Comparison of ENCODE assay signal across 12 cellular contexts in the genomic region with DNA sequence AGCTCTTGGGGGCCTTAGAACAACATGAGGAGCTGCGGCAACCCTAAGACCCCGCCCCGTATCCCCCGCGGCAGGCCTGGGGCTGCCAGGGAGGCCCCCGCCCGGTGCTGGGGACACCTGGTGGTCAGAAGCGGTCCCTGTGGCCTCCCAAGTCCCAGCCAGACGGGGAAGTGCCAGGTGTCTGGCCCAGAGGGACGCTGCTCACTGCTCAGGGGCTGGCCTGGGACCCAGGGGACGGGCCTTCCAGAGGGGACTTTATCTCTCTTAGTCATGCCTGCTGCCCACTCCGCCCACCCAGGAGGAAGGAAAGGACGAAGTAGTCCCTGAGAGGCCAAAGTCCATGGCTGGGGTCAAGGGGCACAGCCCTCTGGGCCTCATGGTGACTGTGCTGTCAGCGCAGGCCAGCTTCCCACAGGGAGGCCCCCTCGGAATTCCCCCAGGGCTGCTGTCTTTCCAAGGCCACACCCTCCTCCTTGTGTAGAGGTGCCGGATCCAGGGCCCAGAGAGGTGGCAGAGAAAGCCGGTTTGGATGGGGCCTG. TPM values are rescaled to one million over a fixed set of nuclear protein-coding genes. Genes with fewer than 3 reads are reported as not detected.
A peak's percentile ranks its signal among the peaks of the same experiment; 100 is the strongest.
DNase-seq lines count a peak whose midpoint lies in the region; ATAC-seq and TF ChIP-seq lines count a peak whose summit lies in the region.
"Had no signal": no experiment of that assay in that cellular context is flagged by ENCODE, and none has a peak within 500 bp of the region (broad histone marks: within the 10 kb centered on the region; RNA-seq: fewer than 3 reads in every experiment).

No MANE protein-coding gene starts in this region.

- H3K4me3 ChIP-seq in SK-N-SH (ENCODE audit: low read depth in 2 of 2, low read length in 1 of 2): no peak overlapping the region
- H3K4me3 ChIP-seq in fibroblast of the aortic adventitia (ENCODE audit: low read depth, low read length): no peak overlapping the region
- H3K4me3 ChIP-seq: breast epithelium, suprapubic skin had no signal

- no peak overlapping the region for H2AFZ ChIP-seq in SK-N-SH (ENCODE audit: low read depth)

- H4K20me1 ChIP-seq in SK-N-SH (ENCODE audit: insufficient read depth): no peaks in the 10 kb centered on the region

- peaks cover 4 to 19% of the 10 kb centered on the region in 2 experiments; a peak in 1 of 4 replicates for H3K4me1 ChIP-seq in SK-N-SH (ENCODE audit: control insufficient read depth in 1 of 2, insufficient read depth in 2 of 2, low read depth in 1 of 2, low read length in 1 of 2)
- H3K4me1 ChIP-seq: breast epithelium had no signal

- H3K9me3 ChIP-seq in SK-N-SH: no peaks in the 10 kb centered on the region
- H3K9me3 ChIP-seq: breast epithelium, suprapubic skin had no signal

- no peaks in the 10 kb centered on the region for H3K36me3 ChIP-seq in SK-N-SH (replicated peaks in 1 of 2; ENCODE audit: control insufficient read depth in 1 of 2, insufficient read depth in 2 of 2, low read length in 1 of 2)
- H3K36me3 ChIP-seq: breast epithelium had no signal

- peaks cover 25 to 30% of the 10 kb centered on the region in 2 donors for H3K36me3 Mint-ChIP-seq in stimulated activated naive B cell treated with anti-CD40 and anti-IgM and Interleukin-4, amounts not matched to agents 10 μg/mL and 1 μg/mL and 100 μg/mL, for 72 hours
- H3K36me3 Mint-ChIP-seq in activated T-helper 17 cell treated with anti-CD3 and anti-CD28 coated beads, Interleukin-2, amount 50 U/mL, for 72 hours (ENCODE audit: low read depth): no peaks in the 10 kb centered on the region

- TF ChIP-seq RAD21 in SK-N-SH (IDR thresholded peaks at IDR 0.05; ENCODE audit: low read length): peak; percentile 40

- no peaks in the 10 kb centered on the region for H3K27me3 Mint-ChIP-seq in stimulated activated naive B cell treated with anti-CD40 and anti-IgM and Interleukin-4, amounts not matched to agents 10 μg/mL and 1 μg/mL and 100 μg/mL, for 72 hours
- no peaks in the 10 kb centered on the region for H3K27me3 Mint-ChIP-seq in activated T-helper 17 cell treated with anti-CD3 and anti-CD28 coated beads, Interleukin-2, amount 50 U/mL, for 72 hours
- H3K27me3 Mint-ChIP-seq: CD8-positive, alpha-beta memory T cell had no signal

- peaks cover 17 to 41% of the 10 kb centered on the region in 2 donors for H3K4me1 Mint-ChIP-seq in stimulated activated naive B cell treated with anti-CD40 and anti-IgM and Interleukin-4, amounts not matched to agents 10 μg/mL and 1 μg/mL and 100 μg/mL, for 72 hours
- H3K4me1 Mint-ChIP-seq in activated T-helper 17 cell treated with anti-CD3 and anti-CD28 coated beads, Interleukin-2, amount 50 U/mL, for 72 hours: no peaks in the 10 kb centered on the region

- TF ChIP-seq EP300 in SK-N-SH (IDR thresholded peaks at IDR 0.05; ENCODE audit: borderline replicate concordance in 1 of 2, low read depth in 1 of 2, low read length in 1 of 2): no peak

- H3K27me3 ChIP-seq in SK-N-SH (ENCODE audit: insufficient read depth): no peaks in the 10 kb centered on the region
- H3K27me3 ChIP-seq: breast epithelium, suprapubic skin had no signal

- H3K9ac ChIP-seq in SK-N-SH: no peak overlapping the region

- POLR2A ChIA-PET in SK-N-SH (lab: Yijun Ruan, JAX): no interaction called here

- ATAC-seq in SK-N-SH treated with all-trans-retinoic acid at 6 μM for 48 hours (no peak), HG03159 (IDR thresholded peaks at IDR 0.05; ENCODE audit: unreplicated experiment) (no peak)
- peak in 1 of 2 donors; percentile 21 for ATAC-seq in stimulated activated naive B cell treated with anti-CD40 and anti-IgM and Interleukin-4, amounts not matched to agents 10 μg/mL and 1 μg/mL and 100 μg/mL, for 72 hours (replicated peaks)
- no peak for ATAC-seq in activated T-helper 17 cell treated with anti-CD3 and anti-CD28 coated beads, Interleukin-2, amount 50 U/mL, for 72 hours (replicated peaks)

- peak overlapping the region; percentile 52 for H3K27ac Mint-ChIP-seq in stimulated activated naive B cell treated with anti-CD40 and anti-IgM and Interleukin-4, amounts not matched to agents 10 μg/mL and 1 μg/mL and 100 μg/mL, for 72 hours
- no peak overlapping the region for H3K27ac Mint-ChIP-seq in activated T-helper 17 cell treated with anti-CD3 and anti-CD28 coated beads, Interleukin-2, amount 50 U/mL, for 72 hours

- H3K79me2 ChIP-seq in SK-N-SH (ENCODE audit: insufficient read depth): no peaks in the 10 kb centered on the region

- no peaks in the 10 kb centered on the region for H3F3A ChIP-seq in SK-N-SH (replicated peaks; ENCODE audit: insufficient read depth)

- 50% methylated on average over 4 of the region's 17 CpGs for WGBS in SK-N-SH (ENCODE audit: low lambda C conversion rate)

- DNase-seq in SK-N-SH: peak; percentile 79
- peak; percentile 51 for DNase-seq in NAMALWA (ENCODE audit: low spot score)
- DNase-seq in fibroblast of the aortic adventitia (ENCODE audit: low read depth): no peak
- DNase-seq in stimulated activated naive B cell treated with anti-CD40 and anti-IgM and Interleukin-4, amounts not matched to agents 10 μg/mL and 1 μg/mL and 100 μg/mL, for 72 hours: no peak
- DNase-seq in dermis blood vessel endothelial cell: no peak
- DNase-seq: CD8-positive, alpha-beta memory T cell had no signal

- no peak overlapping the region for H3K27ac ChIP-seq in SK-N-SH (ENCODE audit: low read depth in 2 of 2, low read length in 1 of 2)
- H3K27ac ChIP-seq: breast epithelium, suprapubic skin had no signal

- peaks cover 0 to 2% of the 10 kb centered on the region in 2 donors for H3K9me3 Mint-ChIP-seq in stimulated activated naive B cell treated with anti-CD40 and anti-IgM and Interleukin-4, amounts not matched to agents 10 μg/mL and 1 μg/mL and 100 μg/mL, for 72 hours
- H3K9me3 Mint-ChIP-seq in activated T-helper 17 cell treated with anti-CD3 and anti-CD28 coated beads, Interleukin-2, amount 50 U/mL, for 72 hours: no peaks in the 10 kb centered on the region
- H3K9me3 Mint-ChIP-seq: CD8-positive, alpha-beta memory T cell had no signal

- no peaks in the 10 kb centered on the region for H3K9me2 ChIP-seq in SK-N-SH

- no peak overlapping the region for H3K4me2 ChIP-seq in SK-N-SH

- TF ChIP-seq CTCF in SK-N-SH (IDR thresholded peaks at IDR 0.05): peak; percentile 46
- peak; percentile 35 for TF ChIP-seq CTCF in fibroblast of the aortic adventitia (IDR thresholded peaks at IDR 0.05; ENCODE audit: insufficient read depth, low read length)

- CTCF ChIA-PET in SK-N-SH (lab: Yijun Ruan, JAX): interaction anchor here (0.6 to 5.2 kb wide), 9 partner anchors 9 to 169 kb away, joined by 3 to 45 read pairs (median 5); no protein-coding TSS in a partner anchor

- H3K4me3 Mint-ChIP-seq in stimulated activated naive B cell treated with anti-CD40 and anti-IgM and Interleukin-4, amounts not matched to agents 10 μg/mL and 1 μg/mL and 100 μg/mL, for 72 hours: no peak overlapping the region
- H3K4me3 Mint-ChIP-seq in activated T-helper 17 cell treated with anti-CD3 and anti-CD28 coated beads, Interleukin-2, amount 50 U/mL, for 72 hours: no peak overlapping the region
- H3K4me3 Mint-ChIP-seq: CD8-positive, alpha-beta memory T cell had no signal

TF ChIP-seq in SK-N-SH, 30 proteins besides CTCF, POLR2A, EP300 and RAD21:
- TF ChIP-seq GABPA (IDR thresholded peaks at IDR 0.05; ENCODE audit: low read depth) (no peak), SMC3 (IDR thresholded peaks at IDR 0.05; ENCODE audit: low read depth, low read length) (peak; percentile 39)

TF ChIP-seq in SK-N-SH treated with all-trans-retinoic acid at 6 μM for 48 hours, 23 proteins besides CTCF, POLR2A, EP300 and RAD21:
- no peak for TF ChIP-seq CSDC2 (CRISPR knock-in tag; IDR thresholded peaks at IDR 0.05)
- TF ChIP-seq TOX (CRISPR knock-in tag; IDR thresholded peaks at IDR 0.05; ENCODE audit: borderline replicate concordance): no peak

RNA-seq across cellular contexts. Expression of gene HTRA3, which starts 31.0 kb away (rescaled TPM):
- 0.05 TPM in 1 of 2 replicates, not detected in the other for polyA plus RNA-seq in SK-N-SH (2012; rRNA removed)
- polyA plus RNA-seq in SK-N-SH (2012; cell fraction: cytosol; rRNA removed): 0.01 and 0.03 TPM in 2 replicates
- 0.04 and 0.05 TPM in 2 replicates for polyA plus RNA-seq in SK-N-SH (2012; cell fraction: nucleus; rRNA removed)
- total RNA-seq in fibroblast of the aortic adventitia (ENCODE audit: low replicate concordance) (7.6 and 9.6 TPM in 2 replicates), dermis blood vessel endothelial cell (3.0 and 3.6 TPM in 2 replicates)
- total RNA-seq in activated T-helper 17 cell treated with anti-CD3 and anti-CD28 coated beads, Interleukin-2, amount 50 U/mL, for 72 hours: not detected
- total RNA-seq: CD8-positive, alpha-beta memory T cell had no signal
- polyA plus RNA-seq: CD8-positive, alpha-beta memory T cell; keratinocyte had no signal

RNA-seq across cellular contexts. Expression of gene SH3TC1, which starts 39.5 kb away (rescaled TPM):
- 2.7 and 2.9 TPM in 2 replicates for polyA plus RNA-seq in SK-N-SH (2012; rRNA removed)
- 0.54 and 1.2 TPM in 2 replicates for polyA plus RNA-seq in SK-N-SH (2012; cell fraction: cytosol; rRNA removed)
- 8.4 and 11.3 TPM in 2 replicates for polyA plus RNA-seq in SK-N-SH (2012; cell fraction: nucleus; rRNA removed)
- 0.41 and 1.5 TPM in 2 replicates for total RNA-seq in fibroblast of the aortic adventitia (ENCODE audit: low replicate concordance)
- 148 and 217 TPM in 2 replicates for total RNA-seq in dermis blood vessel endothelial cell
- total RNA-seq in activated T-helper 17 cell treated with anti-CD3 and anti-CD28 coated beads, Interleukin-2, amount 50 U/mL, for 72 hours: 10 to 100 TPM; 23.1 to 37.4 TPM

Comparison
In these comparisons a context has a peak if more than half of its experiments do, and no peak if none do; other contexts are left out.
1. DNase-seq: peak in SK-N-SH (single experiment) and NAMALWA (single experiment); none in fibroblast of the aortic adventitia (single experiment), stimulated activated naive B cell treated with anti-CD40 and anti-IgM and Interleukin-4, amounts not matched to agents 10 μg/mL and 1 μg/mL and 100 μg/mL, for 72 hours (single experiment) and dermis blood vessel endothelial cell (single experiment).